10 cellular contexts compared by ENCODE assay signal in the genomic region with DNA sequence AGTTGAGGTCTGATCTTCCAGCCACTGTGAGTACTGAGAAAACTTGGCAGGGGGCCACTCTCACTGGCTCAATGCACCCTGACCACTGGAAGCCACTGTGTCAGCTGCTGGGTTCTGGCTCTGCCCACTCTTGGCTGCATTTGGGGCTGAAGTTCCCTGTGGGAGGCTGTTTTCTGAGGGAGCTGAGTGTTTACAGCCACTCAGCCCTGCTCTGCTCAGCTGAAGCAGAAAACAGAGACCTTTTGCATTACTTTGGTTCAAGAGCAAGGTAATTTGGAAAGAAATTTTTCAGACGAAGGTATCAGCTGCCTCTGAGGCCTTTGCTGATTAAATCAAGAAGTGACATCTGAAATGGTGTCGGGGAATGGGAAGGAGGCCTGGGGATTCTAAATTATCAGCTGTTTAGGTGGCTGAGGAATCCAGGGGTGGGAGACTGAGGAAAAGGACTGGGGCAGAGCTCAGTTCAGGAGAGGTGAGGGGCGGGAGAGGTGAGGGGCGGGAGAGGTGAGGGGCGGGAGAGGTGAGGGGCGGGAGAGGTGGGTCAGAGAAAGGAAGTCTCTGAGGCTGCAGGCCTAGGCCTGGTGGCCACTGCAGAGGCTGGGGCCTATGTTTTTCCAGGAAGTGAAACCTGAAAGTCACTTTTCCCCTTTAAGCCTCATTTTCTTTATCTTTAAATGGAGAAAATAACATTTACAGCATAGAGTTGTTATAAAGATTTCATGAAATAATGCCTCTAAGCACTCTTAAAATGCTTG. TPM values are rescaled to one million over a fixed set of nuclear protein-coding genes. Genes with fewer than 3 reads are reported as not detected.
A peak's percentile ranks its signal among the peaks of the same experiment; 100 is the strongest.
DNase-seq lines count a peak whose midpoint lies in the region; ATAC-seq, FAIRE-seq and TF ChIP-seq lines count a peak whose summit lies in the region.
"Had no signal": no experiment of that assay in that cellular context is flagged by ENCODE, and none has a peak within 500 bp of the region (broad histone marks: within the 10 kb centered on the region; RNA-seq: fewer than 3 reads in every experiment).

A gene with protein sequence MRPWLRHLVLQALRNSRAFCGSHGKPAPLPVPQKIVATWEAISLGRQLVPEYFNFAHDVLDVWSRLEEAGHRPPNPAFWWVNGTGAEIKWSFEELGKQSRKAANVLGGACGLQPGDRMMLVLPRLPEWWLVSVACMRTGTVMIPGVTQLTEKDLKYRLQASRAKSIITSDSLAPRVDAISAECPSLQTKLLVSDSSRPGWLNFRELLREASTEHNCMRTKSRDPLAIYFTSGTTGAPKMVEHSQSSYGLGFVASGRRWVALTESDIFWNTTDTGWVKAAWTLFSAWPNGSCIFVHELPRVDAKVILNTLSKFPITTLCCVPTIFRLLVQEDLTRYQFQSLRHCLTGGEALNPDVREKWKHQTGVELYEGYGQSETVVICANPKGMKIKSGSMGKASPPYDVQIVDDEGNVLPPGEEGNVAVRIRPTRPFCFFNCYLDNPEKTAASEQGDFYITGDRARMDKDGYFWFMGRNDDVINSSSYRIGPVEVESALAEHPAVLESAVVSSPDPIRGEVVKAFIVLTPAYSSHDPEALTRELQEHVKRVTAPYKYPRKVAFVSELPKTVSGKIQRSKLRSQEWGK (plus strand): TSS at position 137 of the 755 bp plus-strand sequence. CDS start 1,951 bp downstream, outside the sequence.

- no peaks in the 10 kb centered on the region for H3K27me3 Mint-ChIP-seq in chondrocyte (ENCODE audit: low read depth)

- H3K27ac Mint-ChIP-seq in chondrocyte (ENCODE audit: unreplicated experiment) = peak within 1 kb of the TSS; percentile 94
- H3K27ac Mint-ChIP-seq: brain had no signal

- ATAC-seq in HG03432 (IDR thresholded peaks at IDR 0.05; ENCODE audit: unreplicated experiment) (peak; percentile 32), omental fat pad (ENCODE audit: low FRiP score) (no peak), HG03378 (IDR thresholded peaks at IDR 0.05; ENCODE audit: unreplicated experiment) (no peak), HG02623 (IDR thresholded peaks at IDR 0.05; ENCODE audit: unreplicated experiment) (no peak), GM19023 (IDR thresholded peaks at IDR 0.05; ENCODE audit: unreplicated experiment) (no peak)

- no peak for FAIRE-seq in GM12892 (lab: Jason Lieb, UNC)

- peaks cover 14% of the 10 kb centered on the region for H3K4me1 Mint-ChIP-seq in chondrocyte (ENCODE audit: low read depth)
- H3K4me1 Mint-ChIP-seq: brain had no signal

- no peak within 1 kb of the TSS for H3K4me3 Mint-ChIP-seq in chondrocyte (ENCODE audit: unreplicated experiment)
- H3K4me3 Mint-ChIP-seq: brain had no signal

- peaks cover 5% of the 10 kb centered on the region for H3K9me3 Mint-ChIP-seq in chondrocyte (ENCODE audit: low read depth)
- H3K9me3 Mint-ChIP-seq: brain had no signal

- TF ChIP-seq CTCF in chondrocyte (IDR thresholded peaks at IDR 0.05) = no peak
- TF ChIP-seq CTCF in omental fat pad (IDR thresholded peaks at IDR 0.05) = no peak

- no peaks in the 10 kb centered on the region for H3K36me3 Mint-ChIP-seq in chondrocyte (ENCODE audit: low read depth)
- H3K36me3 Mint-ChIP-seq: brain had no signal

- TF ChIP-seq POLR2A in GM12892 (IDR thresholded peaks at IDR 0.05; ENCODE audit: low read depth, low read length) = no peak

- DNase-seq in GM12892 (ENCODE audit: insufficient read length) = peak; percentile 22
- no peak for DNase-seq in chondrocyte (ENCODE audit: low spot score)
- no peak for DNase-seq in omental fat pad (ENCODE audit: low spot score)
- no peak for DNase-seq in stimulated activated CD4-positive, alpha-beta T cell treated with anti-CD3 and anti-CD28 coated beads, Interleukin-4, amount 100 ng/mL, for 24 hours
- DNase-seq: MM.1S had no signal

RNA-seq across cellular contexts. Expression of the gene that starts here (rescaled TPM):
- polyA plus RNA-seq in GM12892 (2012; ENCODE audit: missing spikeins) = not detected
- 0.99 to 2.1 TPM (median 1.7 TPM) in 3 replicates for total RNA-seq in chondrocyte
- total RNA-seq in omental fat pad = 10 to 100 TPM; 12.9 to 27.9 (median 23.7) TPM
